Comparison of ENCODE assay signal across 19 cellular contexts in genomic region chr12:122048156-122048555, GRCh38.
"Had no signal": no experiment of that assay in that cellular context is flagged by ENCODE, and none has a peak within 500 bp of the region (broad histone marks: within the 10 kb centered on the region; RNA-seq: fewer than 3 reads in every experiment).

No MANE protein-coding gene starts in this region.

- DNase-seq: activated CD4-positive, alpha-beta memory T cell treated with anti-CD3 and anti-CD28 coated beads, Interleukin-2, amount 10 ng/mL, durations not matched to agents 7 days and 5 days; activated CD4-positive, alpha-beta T cell treated with anti-CD3 and anti-CD28 coated beads for 4 hours; activated effector memory CD4-positive, alpha-beta T cell treated with anti-CD3 and anti-CD28 coated beads, Interleukin-2, amount 50 U/mL, for 16 hours; activated T-cell treated with anti-CD3 and anti-CD28 coated beads, Interleukin-2, amount 50 U/mL, for 4 hours; amniotic stem cell; cerebellar nuclear complex; effector memory CD4-positive, alpha-beta T cell; hippocampal formation; left ventricle myocardium superior; natural killer cell; nucleus accumbens; stimulated activated CD4-positive, alpha-beta T cell treated with anti-CD3 and anti-CD28 coated beads, Interleukin-2, amount 100 ng/mL, for 48 hours; stimulated activated naive CD4-positive, alpha-beta T cell; substantia nigra; transverse colon; WERI-Rb-1 had no signal

- H3K9me3 ChIP-seq: transverse colon had no signal

- ATAC-seq: activated T-cell treated with anti-CD3 and anti-CD28 coated beads, Interleukin-2, amount 50 U/mL, for 4 hours; left ventricle myocardium superior; natural killer cell had no signal

- H3K9me3 Mint-ChIP-seq: activated CD4-positive, alpha-beta memory T cell treated with anti-CD3 and anti-CD28 coated beads, Interleukin-2, amount 10 ng/mL, durations not matched to agents 7 days and 5 days; activated naive CD4-positive, alpha-beta T cell treated with anti-CD3 and anti-CD28 coated beads, Interleukin-2, amount 50 U/mL, for 24 hours; activated T-cell treated with anti-CD3 and anti-CD28 coated beads, Interleukin-2, amount 50 U/mL, for 4 hours; dendritic cell treated with granulocyte-macrophage colony-stimulating factor and Interleukin-4, amounts not matched to agents 40 ng/mL and 50 ng/mL, for 4 days; memory B cell; natural killer cell had no signal

- H3K36me3 Mint-ChIP-seq: activated naive CD4-positive, alpha-beta T cell treated with anti-CD3 and anti-CD28 coated beads, Interleukin-2, amount 50 U/mL, for 24 hours; natural killer cell had no signal

- H3K4me1 Mint-ChIP-seq: activated CD4-positive, alpha-beta memory T cell treated with anti-CD3 and anti-CD28 coated beads, Interleukin-2, amount 10 ng/mL, durations not matched to agents 7 days and 5 days; activated naive CD4-positive, alpha-beta T cell treated with anti-CD3 and anti-CD28 coated beads, Interleukin-2, amount 50 U/mL, for 24 hours; memory B cell; natural killer cell had no signal

- H3K27me3 Mint-ChIP-seq: activated CD4-positive, alpha-beta memory T cell treated with anti-CD3 and anti-CD28 coated beads, Interleukin-2, amount 10 ng/mL, durations not matched to agents 7 days and 5 days; activated naive CD4-positive, alpha-beta T cell treated with anti-CD3 and anti-CD28 coated beads, Interleukin-2, amount 50 U/mL, for 24 hours; dendritic cell treated with granulocyte-macrophage colony-stimulating factor and Interleukin-4, amounts not matched to agents 40 ng/mL and 50 ng/mL, for 4 days; memory B cell had no signal

- H3K27ac Mint-ChIP-seq: activated CD4-positive, alpha-beta memory T cell treated with anti-CD3 and anti-CD28 coated beads, Interleukin-2, amount 10 ng/mL, durations not matched to agents 7 days and 5 days; activated naive CD4-positive, alpha-beta T cell treated with anti-CD3 and anti-CD28 coated beads, Interleukin-2, amount 50 U/mL, for 24 hours; dendritic cell treated with granulocyte-macrophage colony-stimulating factor and Interleukin-4, amounts not matched to agents 40 ng/mL and 50 ng/mL, for 4 days; memory B cell; natural killer cell had no signal

- H3K4me3 ChIP-seq: transverse colon had no signal

- H3K4me3 Mint-ChIP-seq: activated CD4-positive, alpha-beta memory T cell treated with anti-CD3 and anti-CD28 coated beads, Interleukin-2, amount 10 ng/mL, durations not matched to agents 7 days and 5 days; activated naive CD4-positive, alpha-beta T cell treated with anti-CD3 and anti-CD28 coated beads, Interleukin-2, amount 50 U/mL, for 24 hours; activated T-cell treated with anti-CD3 and anti-CD28 coated beads, Interleukin-2, amount 50 U/mL, for 4 hours; dendritic cell treated with granulocyte-macrophage colony-stimulating factor and Interleukin-4, amounts not matched to agents 40 ng/mL and 50 ng/mL, for 4 days; memory B cell; natural killer cell had no signal
